In the genomic region with DNA sequence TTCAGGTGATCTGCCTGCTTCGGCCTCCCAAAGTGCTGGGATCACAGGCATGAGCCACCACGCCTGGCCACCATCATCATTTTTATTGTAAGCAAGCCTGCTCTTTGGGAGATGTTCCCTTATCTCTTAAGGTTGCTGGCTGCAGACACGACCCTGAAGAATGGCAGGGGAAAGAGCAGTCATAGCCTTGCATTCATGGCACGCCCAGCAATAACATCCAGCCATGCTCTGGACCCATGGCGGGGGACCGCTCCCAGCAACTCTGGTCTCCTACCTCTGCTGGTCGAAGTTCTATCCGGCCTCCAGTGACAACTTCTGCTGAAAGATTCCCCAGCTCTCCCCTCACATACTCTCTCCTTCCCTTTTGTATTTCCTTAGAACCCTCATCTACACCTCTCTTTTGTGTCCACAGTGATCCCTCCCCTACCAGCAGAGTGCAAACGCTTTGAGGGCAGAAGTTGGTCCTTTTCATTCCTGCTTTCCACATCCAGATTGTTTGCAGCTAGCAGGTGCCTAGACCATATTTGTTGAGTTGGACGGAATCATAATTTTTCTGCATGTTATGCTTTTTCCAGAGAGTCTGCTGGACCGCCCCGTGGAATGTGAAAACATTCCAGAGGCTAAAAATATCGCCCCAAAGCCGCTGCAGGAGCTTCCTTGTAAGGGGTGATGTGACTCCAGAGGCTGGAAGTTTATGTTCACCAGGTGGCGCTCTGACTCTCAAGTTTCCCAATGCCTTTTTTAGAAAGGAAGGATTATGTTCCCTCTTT, we compare ENCODE assay signal across 8 cellular contexts. TPM values are rescaled to one million over a fixed set of nuclear protein-coding genes. Genes with fewer than 3 reads are reported as not detected.
DNase-seq lines count a peak whose midpoint lies in the region; ATAC-seq and TF ChIP-seq lines count a peak whose summit lies in the region.

No MANE protein-coding gene starts in this region.

- H4K20me1 ChIP-seq in GM23338 (replicated peaks; ENCODE audit: insufficient read depth): no peaks in the 10 kb centered on the region

- H3K36me3 ChIP-seq in BE2C: no peaks in the 10 kb centered on the region
- H3K36me3 ChIP-seq in GM23338 (ENCODE audit: insufficient read depth): no peaks in the 10 kb centered on the region
- peaks cover 4% of the 10 kb centered on the region; the same call in 1 of the 2 replicates for H3K36me3 ChIP-seq in SJSA1

- DNase-seq in BE2C: peak; percentile 61
- peak; percentile 93 for DNase-seq in GM23338 (ENCODE audit: low spot score)
- peak; percentile 65 to 73 for DNase-seq in SJSA1 (ENCODE audit: low read depth in 1 of 2, low spot score in 2 of 2)
- DNase-seq in choroid plexus epithelial cell (ENCODE audit: low read depth): peak; percentile 94
- DNase-seq in left lobe of liver (ENCODE audit: low spot score): no peak
- DNase-seq in stimulated activated CD4-positive, alpha-beta T cell treated with anti-CD3 and anti-CD28 coated beads, Interleukin-4, amount 100 ng/mL, for 4 hours: peak; percentile 16 to 39
- DNase-seq in COR-L47 (lab: John Stamatoyannopoulos, UW): no peak

- H3K4me1 Mint-ChIP-seq in GM23338: peaks cover 24% of the 10 kb centered on the region

- no peaks in the 10 kb centered on the region for H3K9me3 ChIP-seq in BE2C
- no peaks in the 10 kb centered on the region; the same call in 1 of the 2 replicates for H3K9me3 ChIP-seq in SJSA1 (replicated peaks)

- ATAC-seq in GM23338: peak; percentile 28
- ATAC-seq in left lobe of liver: peak; percentile 26
- ATAC-seq in GM21360 (IDR thresholded peaks at IDR 0.05; ENCODE audit: unreplicated experiment): no peak

- H3K4me1 ChIP-seq in BE2C (peaks cover 4% of the 10 kb centered on the region; the same call in 1 of the 2 replicates), GM23338 (ENCODE audit: insufficient read depth) (peaks cover 9% of the 10 kb centered on the region; the same call in 1 of the 2 replicates), SJSA1 (replicated peaks) (peaks cover 21% of the 10 kb centered on the region)

- TF ChIP-seq CTCF in BE2C (IDR thresholded peaks at IDR 0.05; ENCODE audit: low read depth, low read length): peak; percentile 67
- TF ChIP-seq CTCF in GM23338 (conservative IDR thresholded peaks at IDR 0.05; ENCODE audit: low read depth in 2 of 2): peak; percentile 83 to 84
- TF ChIP-seq CTCF in choroid plexus epithelial cell (conservative IDR thresholded peaks at IDR 0.05; ENCODE audit: low read depth, low read length): peak; percentile 77

- H2AFZ ChIP-seq in GM23338: peak overlapping the region; percentile 1; the same call in 1 of the 2 replicates

- H3K36me3 Mint-ChIP-seq in GM23338 (ENCODE audit: low read depth): no peaks in the 10 kb centered on the region; the same call in 2 of the 3 replicates

- no peaks in the 10 kb centered on the region for H3K27me3 ChIP-seq in BE2C
- no peaks in the 10 kb centered on the region for H3K27me3 ChIP-seq in GM23338 (ENCODE audit: insufficient read depth)
- H3K27me3 ChIP-seq in SJSA1 (replicated peaks): no peaks in the 10 kb centered on the region

- H3K4me3 ChIP-seq in BE2C (ENCODE audit: low read depth, low read length): no peak overlapping the region
- H3K4me3 ChIP-seq in GM23338: no peak overlapping the region
- H3K4me3 ChIP-seq in SJSA1: no peak overlapping the region
- H3K4me3 ChIP-seq in choroid plexus epithelial cell (ENCODE audit: low read depth, low read length): no peak overlapping the region

- H3K27ac ChIP-seq in GM23338 (ENCODE audit: low read depth) (no peak overlapping the region), SJSA1 (no peak overlapping the region)

- H3K4me3 Mint-ChIP-seq in GM23338: no peak overlapping the region

- no peaks in the 10 kb centered on the region for H3K9me2 ChIP-seq in GM23338 (ENCODE audit: insufficient read depth)

- H3K4me2 ChIP-seq in GM23338: 0 out of 2 replicates have a peak overlapping the region, but pooled peaks have one; percentile 8

- no peaks in the 10 kb centered on the region for H3K79me2 ChIP-seq in GM23338 (replicated peaks; ENCODE audit: insufficient read depth)

- H3K27ac Mint-ChIP-seq in GM23338: peak overlapping the region; percentile 14; the same call in 1 of the 2 replicates

- H3K9me3 Mint-ChIP-seq in GM23338: no peaks in the 10 kb centered on the region; the same call in 2 of the 3 replicates

- H3K27me3 Mint-ChIP-seq in GM23338 (ENCODE audit: insufficient read depth, low read depth, poor library complexity): peaks cover 11% of the 10 kb centered on the region

- H3F3A ChIP-seq in GM23338 (replicated peaks; ENCODE audit: low read depth): 0 out of 2 replicates have a peak, but pooled peaks cover 10% of the 10 kb centered on the region

TF ChIP-seq in GM23338, 12 proteins besides CTCF, POLR2A, EP300 and RAD21:
- no peak for TF ChIP-seq EZH2 (IDR thresholded peaks at IDR 0.05; ENCODE audit: low read depth, unreplicated experiment)
- TF ChIP-seq NANOG (IDR thresholded peaks at IDR 0.05; ENCODE audit: borderline replicate concordance): no peak
- no peak for TF ChIP-seq POLR2AphosphoS5 (IDR thresholded peaks at IDR 0.05; ENCODE audit: low read depth)
- TF ChIP-seq, protein P1, sequence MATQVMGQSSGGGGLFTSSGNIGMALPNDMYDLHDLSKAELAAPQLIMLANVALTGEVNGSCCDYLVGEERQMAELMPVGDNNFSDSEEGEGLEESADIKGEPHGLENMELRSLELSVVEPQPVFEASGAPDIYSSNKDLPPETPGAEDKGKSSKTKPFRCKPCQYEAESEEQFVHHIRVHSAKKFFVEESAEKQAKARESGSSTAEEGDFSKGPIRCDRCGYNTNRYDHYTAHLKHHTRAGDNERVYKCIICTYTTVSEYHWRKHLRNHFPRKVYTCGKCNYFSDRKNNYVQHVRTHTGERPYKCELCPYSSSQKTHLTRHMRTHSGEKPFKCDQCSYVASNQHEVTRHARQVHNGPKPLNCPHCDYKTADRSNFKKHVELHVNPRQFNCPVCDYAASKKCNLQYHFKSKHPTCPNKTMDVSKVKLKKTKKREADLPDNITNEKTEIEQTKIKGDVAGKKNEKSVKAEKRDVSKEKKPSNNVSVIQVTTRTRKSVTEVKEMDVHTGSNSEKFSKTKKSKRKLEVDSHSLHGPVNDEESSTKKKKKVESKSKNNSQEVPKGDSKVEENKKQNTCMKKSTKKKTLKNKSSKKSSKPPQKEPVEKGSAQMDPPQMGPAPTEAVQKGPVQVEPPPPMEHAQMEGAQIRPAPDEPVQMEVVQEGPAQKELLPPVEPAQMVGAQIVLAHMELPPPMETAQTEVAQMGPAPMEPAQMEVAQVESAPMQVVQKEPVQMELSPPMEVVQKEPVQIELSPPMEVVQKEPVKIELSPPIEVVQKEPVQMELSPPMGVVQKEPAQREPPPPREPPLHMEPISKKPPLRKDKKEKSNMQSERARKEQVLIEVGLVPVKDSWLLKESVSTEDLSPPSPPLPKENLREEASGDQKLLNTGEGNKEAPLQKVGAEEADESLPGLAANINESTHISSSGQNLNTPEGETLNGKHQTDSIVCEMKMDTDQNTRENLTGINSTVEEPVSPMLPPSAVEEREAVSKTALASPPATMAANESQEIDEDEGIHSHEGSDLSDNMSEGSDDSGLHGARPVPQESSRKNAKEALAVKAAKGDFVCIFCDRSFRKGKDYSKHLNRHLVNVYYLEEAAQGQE (IDR thresholded peaks at IDR 0.05; ENCODE audit: unreplicated experiment): no peak
- TF ChIP-seq ZNF331 (CRISPR knock-in tag; IDR thresholded peaks at IDR 0.05; ENCODE audit: low read depth): no peak
- no peak for TF ChIP-seq ZNF114 (CRISPR knock-in tag; IDR thresholded peaks at IDR 0.05)

RNA-seq across cellular contexts. Expression of a gene that starts 4.4 kb away (rescaled TPM):
- 37.4 TPM for polyA plus RNA-seq in BE2C (2012; ENCODE audit: insufficient read depth, insufficient read length, low read depth)
- 19.3 and 23.7 TPM in 2 replicates for total RNA-seq in GM23338 (2014; rRNA removed; shearing (Covaris generic))
- 7.3 and 8.7 TPM in 2 replicates for polyA plus RNA-seq in GM23338 (2016; fragmentation: Nextera tagmentation; extraction: Ambion mirVana)
- total RNA-seq in SJSA1 (2014; rRNA removed; shearing (Covaris generic)): 30.7 and 36.5 TPM in 2 replicates
- 2.0 TPM for total RNA-seq in left lobe of liver

RNA-seq across cellular contexts. Expression of a gene that starts 22.1 kb away (rescaled TPM):
- 10.0 TPM for polyA plus RNA-seq in BE2C (2012; ENCODE audit: insufficient read depth, insufficient read length, low read depth)
- 7.4 and 8.2 TPM in 2 replicates for total RNA-seq in GM23338 (2014; rRNA removed; shearing (Covaris generic))
- polyA plus RNA-seq in GM23338 (2016; fragmentation: Nextera tagmentation; extraction: Ambion mirVana): 7.6 and 8.9 TPM in 2 replicates
- total RNA-seq in SJSA1 (2014; rRNA removed; shearing (Covaris generic)): 4.3 and 8.6 TPM in 2 replicates
- total RNA-seq in left lobe of liver: 26.4 TPM

RNA-seq across cellular contexts. Expression of a gene that starts 27.8 kb away (rescaled TPM):
- polyA plus RNA-seq in BE2C (2012; ENCODE audit: insufficient read depth, insufficient read length, low read depth): 42.3 TPM
- 20.7 and 25.8 TPM in 2 replicates for total RNA-seq in GM23338 (2014; rRNA removed; shearing (Covaris generic))
- polyA plus RNA-seq in GM23338 (2016; fragmentation: Nextera tagmentation; extraction: Ambion mirVana): 13.3 and 15.0 TPM in 2 replicates
- 20.8 and 20.9 TPM in 2 replicates for total RNA-seq in SJSA1 (2014; rRNA removed; shearing (Covaris generic))
- total RNA-seq in left lobe of liver: 10.7 TPM

Comparison
In these comparisons a context has a peak if more than half of its experiments do, and no peak if none do; other contexts are left out.
1. DNase-seq: peak in BE2C (single experiment), GM23338 (single experiment), SJSA1 (2 of 2), choroid plexus epithelial cell (single experiment) and stimulated activated CD4-positive, alpha-beta T cell treated with anti-CD3 and anti-CD28 coated beads, Interleukin-4, amount 100 ng/mL, for 4 hours (2 of 2); none in left lobe of liver (single experiment) and COR-L47 (single experiment).
2. Peak in every context shown above with its lines, with median percentiles within 50 percentile points of each other: CTCF ChIP-seq.